Comparison of ENCODE assay signal across 18 cellular contexts in genomic region chr16:87327798-87328495, GRCh38. TPM values are rescaled to one million over a fixed set of nuclear protein-coding genes. Genes with fewer than 3 reads are reported as not detected.
A peak's percentile ranks its signal among the peaks of the same experiment; 100 is the strongest.
DNase-seq lines count a peak whose midpoint lies in the region; ATAC-seq and TF ChIP-seq lines count a peak whose summit lies in the region.
"Had no signal": no experiment of that assay in that cellular context is flagged by ENCODE, and none has a peak within 500 bp of the region (broad histone marks: within the 10 kb centered on the region; RNA-seq: fewer than 3 reads in every experiment).

No MANE protein-coding gene starts in this region.

- intact Hi-C loops in left ventricle myocardium superior (cut with micrococcal nuclease): no loop called here

- H3K27me3 ChIP-seq in skeletal muscle tissue (ENCODE audit: control insufficient read depth in 3 of 3, insufficient read depth in 3 of 3, low read length in 3 of 3): no peaks in the 10 kb centered on the region

- POLR2A ChIA-PET in RWPE1 (lab: Yijun Ruan, JAX; ENCODE audit: low non-redundant PET): no interaction called here

- H3K36me3 ChIP-seq in skeletal muscle tissue (ENCODE audit: control insufficient read depth in 3 of 3, insufficient read depth in 3 of 3, low read length in 3 of 3): peaks cover 38 to 40% (median 39%) of the 10 kb centered on the region in 3 donors

- TF ChIP-seq CTCF in RWPE1 (conservative IDR thresholded peaks at IDR 0.05; ENCODE audit: low read depth): no peak

- H3K4me3 ChIP-seq in skeletal muscle tissue (ENCODE audit: low read length in 3 of 3): no peak overlapping the region
- H3K4me3 ChIP-seq: GM23338 had no signal

- H3K9me3 ChIP-seq in skeletal muscle tissue (ENCODE audit: control insufficient read depth in 3 of 3, low read length in 3 of 3): no peaks in the 10 kb centered on the region
- H3K9me3 ChIP-seq: Caco-2 had no signal

- CTCF ChIA-PET in RWPE1 (lab: Yijun Ruan, JAX): no interaction called here

- peaks cover 29 to 63% (median 43%) of the 10 kb centered on the region in 3 donors for H3K4me1 ChIP-seq in skeletal muscle tissue (ENCODE audit: control insufficient read depth in 3 of 3, insufficient read depth in 3 of 3, low read length in 3 of 3)
- H3K4me1 ChIP-seq: Caco-2 had no signal

- no peak for ATAC-seq in left ventricle myocardium superior
- ATAC-seq: GM23338, PC-3 had no signal

- H3K27ac ChIP-seq in RWPE1: peak overlapping the region; percentile 46
- H3K27ac ChIP-seq in skeletal muscle tissue (ENCODE audit: low read depth, low read length): peak overlapping the region; percentile 25

- DNase-seq in 8988T (peak; percentile 31), RWPE1 (ENCODE audit: low spot score) (no peak), left ventricle myocardium superior (peak; percentile 25), DMS 273 treated with DMSO at 0.1 percent for 48 hours (lab: John Stamatoyannopoulos, UW) (no peak), NCI-H2029 treated with DMSO at 0.1 percent for 48 hours (lab: John Stamatoyannopoulos, UW) (no peak)
- no peak for DNase-seq in activated CD8-positive, alpha-beta memory T cell treated with anti-CD3 and anti-CD28 coated beads, Interleukin-2, amount 50 U/mL, for 4 hours
- DNase-seq: ACHN, AML-193, Caco-2, EL, KG1, NCI-H1417 treated with DMSO at 0.1 percent for 48 hours, NCI-H2029, NCI-H510A, NCI-H774, PC-3 had no signal

- no peak overlapping the region for H3K9ac ChIP-seq in skeletal muscle tissue (ENCODE audit: low read depth in 1 of 3, low read length in 3 of 3)

RNA-seq across cellular contexts. Expression of gene C16orf95, which starts 10.8 kb away (rescaled TPM):
- 2.6 TPM for total RNA-seq in left ventricle myocardium superior
- total RNA-seq in skeletal muscle tissue: 2.6 TPM

RNA-seq across cellular contexts. Expression of gene FBXO31, which starts 55.6 kb away (rescaled TPM):
- total RNA-seq in left ventricle myocardium superior: 71.7 TPM
- total RNA-seq in skeletal muscle tissue: 26.6 TPM

Comparison
In these comparisons a context has a peak if more than half of its experiments do, and no peak if none do; other contexts are left out.
1. DNase-seq: peak in 8988T (single experiment) and left ventricle myocardium superior (single experiment); none in RWPE1 (single experiment), DMS 273 treated with DMSO at 0.1 percent for 48 hours (single experiment), activated CD8-positive, alpha-beta memory T cell treated with anti-CD3 and anti-CD28 coated beads, Interleukin-2, amount 50 U/mL, for 4 hours (single experiment) and NCI-H2029 treated with DMSO at 0.1 percent for 48 hours (single experiment).